ENCODE assay signal across 9 cellular contexts in the genomic region with DNA sequence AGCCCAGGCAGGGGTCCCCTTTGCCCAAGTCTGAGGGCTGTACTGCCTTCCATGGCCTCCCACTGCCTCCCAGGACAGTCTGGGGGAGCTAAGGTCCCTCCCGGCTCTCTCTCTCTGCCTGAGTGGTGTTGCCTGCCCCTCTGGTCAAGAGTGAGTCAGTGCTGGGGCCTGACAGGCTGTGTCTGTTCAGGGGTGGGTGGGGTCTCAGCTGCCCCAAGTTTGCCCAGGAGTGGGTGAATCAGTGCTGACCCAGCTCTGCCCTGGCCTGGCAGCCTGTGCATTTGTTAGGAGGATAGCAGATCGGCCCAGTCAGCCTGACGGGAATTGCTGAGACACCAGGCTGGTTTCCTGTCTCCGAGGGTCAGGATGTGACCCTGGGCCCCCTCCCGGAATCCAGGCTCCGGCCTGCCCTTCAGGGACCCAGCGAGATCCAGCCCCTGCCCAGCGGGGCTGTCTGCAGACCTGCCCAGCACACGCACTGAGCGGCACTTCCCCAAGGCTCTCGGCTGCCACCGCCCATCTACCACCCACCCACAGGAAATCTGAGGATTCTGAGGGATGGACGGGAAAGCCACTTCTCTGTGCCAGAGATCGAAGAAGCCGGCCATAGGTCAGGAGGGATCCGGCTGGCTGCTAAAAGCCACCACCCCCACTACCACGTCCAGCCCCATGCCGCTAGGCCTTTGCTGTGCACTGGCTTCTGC. TPM values are rescaled to one million over a fixed set of nuclear protein-coding genes. Genes with fewer than 3 reads are reported as not detected.
DNase-seq lines count a peak whose midpoint lies in the region; ATAC-seq and TF ChIP-seq lines count a peak whose summit lies in the region.
"Had no signal": no experiment of that assay in that cellular context is flagged by ENCODE, and none has a peak within 500 bp of the region (broad histone marks: within the 10 kb centered on the region; RNA-seq: fewer than 3 reads in every experiment).

No MANE protein-coding gene starts in this region.

- no peaks in the 10 kb centered on the region for H3K4me1 Mint-ChIP-seq in MCF 10A (ENCODE audit: insufficient read depth, unreplicated experiment)

- intact Hi-C loops in MCF 10A (cut with micrococcal nuclease) = no loop called here

- no peaks in the 10 kb centered on the region for H3K27me3 Mint-ChIP-seq in MCF 10A (ENCODE audit: insufficient read depth, unreplicated experiment)

- POLR2A ChIA-PET in MCF 10A (lab: Yijun Ruan, JAX) = no interaction called here

- no peaks in the 10 kb centered on the region for H3K9me3 Mint-ChIP-seq in MCF 10A (ENCODE audit: unreplicated experiment)

- no peaks in the 10 kb centered on the region for H3K36me3 ChIP-seq in H7 (replicated peaks; ENCODE audit: control insufficient read depth, insufficient read depth, low read length)

- H3K4me3 ChIP-seq in H7 (ENCODE audit: insufficient read depth, low read depth, low read length) = no peak overlapping the region

- H3K27me3 ChIP-seq in H7 (ENCODE audit: control insufficient read depth, insufficient read depth, low read length) = no peaks in the 10 kb centered on the region

- H3K4me3 Mint-ChIP-seq in MCF 10A (ENCODE audit: unreplicated experiment) = no peak overlapping the region

- DNase-seq in H7 (peak; percentile 66), MCF 10A (ENCODE audit: unreplicated experiment) (peak; percentile 38), kidney glomerular epithelial cell (lab: John Stamatoyannopoulos, UW) (peak; percentile 90), smooth muscle cell of the brain vasculature (ENCODE audit: low read depth, low spot score) (peak; percentile 74), OCI-M1 (lab: John Stamatoyannopoulos, UW) (no peak), NCI-H2196 (lab: John Stamatoyannopoulos, UW; ENCODE audit: unreplicated experiment) (no peak), SIG-M5 (lab: John Stamatoyannopoulos, UW) (no peak)
- DNase-seq: NCI-H1048 had no signal

- no peak overlapping the region for H3K27ac Mint-ChIP-seq in MCF 10A (ENCODE audit: low read depth, unreplicated experiment)

- ATAC-seq in HG03097 (IDR thresholded peaks at IDR 0.05; ENCODE audit: low FRiP score, unreplicated experiment) = no peak

- CTCF ChIA-PET in MCF 10A (lab: Yijun Ruan, JAX) = no interaction called here

- H3K36me3 Mint-ChIP-seq in MCF 10A (ENCODE audit: insufficient read depth, unreplicated experiment) = peaks cover 8% of the 10 kb centered on the region

- TF ChIP-seq CTCF in MCF 10A (IDR thresholded peaks at IDR 0.05; ENCODE audit: unreplicated experiment) = no peak

- no TSS peak for BruUV-seq in MCF 10A (replicated peaks; lab: Mats Ljungman, UMichigan)

RNA-seq across cellular contexts. Expression of a gene that starts 15.9 kb away (rescaled TPM):
- 1.4 and 1.8 TPM in 2 replicates for total RNA-seq in H7 (2014; rRNA removed; shearing (Covaris generic))
- 19.2 and 22.1 TPM in 2 replicates for total RNA-seq in MCF 10A (2022)

RNA-seq across cellular contexts. Expression of a gene that starts 35.8 kb away (rescaled TPM):
- total RNA-seq in H7 (2014; rRNA removed; shearing (Covaris generic)) = 84.9 and 92.2 TPM in 2 replicates
- 130 and 131 TPM in 2 replicates for total RNA-seq in MCF 10A (2022)

RNA-seq across cellular contexts. Expression of a gene that starts 38.9 kb away (rescaled TPM):
- total RNA-seq in H7 (2014; rRNA removed; shearing (Covaris generic)) = 18.5 and 20.4 TPM in 2 replicates
- total RNA-seq in MCF 10A (2022) = 75.9 and 94.3 TPM in 2 replicates

RNA-seq across cellular contexts. Expression of a gene that starts 52.7 kb away (rescaled TPM):
- total RNA-seq in H7 (2014; rRNA removed; shearing (Covaris generic)) = 51.5 and 56.6 TPM in 2 replicates
- total RNA-seq in MCF 10A (2022) = 62.1 and 84.0 TPM in 2 replicates

Comparison
In these comparisons a context has a peak if more than half of its experiments do, and no peak if none do; other contexts are left out.
1. DNase-seq: peak in H7 (single experiment), MCF 10A (single experiment), kidney glomerular epithelial cell (single experiment) and smooth muscle cell of the brain vasculature (single experiment); none in OCI-M1 (single experiment), NCI-H2196 (single experiment) and SIG-M5 (single experiment).